ENCODE assay signal across 37 cellular contexts in the genomic region with DNA sequence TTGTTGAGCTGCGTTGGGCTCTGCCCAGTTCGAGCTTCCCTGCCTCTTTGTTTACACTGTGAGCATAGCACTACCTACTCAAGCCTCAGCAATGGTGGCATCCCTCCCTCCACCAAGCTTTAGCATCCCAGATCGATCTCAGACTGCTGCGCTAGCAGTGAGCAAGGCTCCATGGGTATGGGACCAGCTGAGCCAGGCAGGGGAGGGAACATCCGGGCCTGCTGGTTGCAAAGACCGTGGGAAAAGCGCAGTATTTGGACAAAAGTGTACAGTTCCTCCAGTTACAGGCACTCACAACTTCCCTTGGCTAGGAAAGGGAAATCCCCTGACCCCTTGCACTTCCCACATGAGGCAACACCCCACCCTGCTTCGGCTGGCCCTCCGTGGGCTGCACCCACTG. TPM values are rescaled to one million over a fixed set of nuclear protein-coding genes. Genes with fewer than 3 reads are reported as not detected.
"Had no signal": no experiment of that assay in that cellular context is flagged by ENCODE, and none has a peak within 500 bp of the region (broad histone marks: within the 10 kb centered on the region; RNA-seq: fewer than 3 reads in every experiment).

No MANE protein-coding gene starts in this region.

- H3K4me1 Mint-ChIP-seq: activated naive CD4-positive, alpha-beta T cell treated with anti-CD3 and anti-CD28 coated beads, Interleukin-2, amount 10 ng/mL, durations not matched to agents 7 days and 5 days; activated naive CD4-positive, alpha-beta T cell treated with anti-CD3 and anti-CD28 coated beads, Interleukin-2, amount 50 U/mL, for 24 hours; activated naive CD8-positive, alpha-beta T cell treated with anti-CD3 and anti-CD28 coated beads, Interleukin-2, amount 10 ng/mL, durations not matched to agents 7 days and 5 days; activated naive CD8-positive, alpha-beta T cell treated with anti-CD3 and anti-CD28 coated beads, Interleukin-2, amount 50 U/mL, for 24 hours; activated T-helper 17 cell treated with anti-CD3 and anti-CD28 coated beads, Interleukin-2, amount 50 U/mL, for 72 hours; brain; central memory CD8-positive, alpha-beta T cell had no signal

- H3K9me3 Mint-ChIP-seq: activated naive CD4-positive, alpha-beta T cell treated with anti-CD3 and anti-CD28 coated beads for 36 hours; activated naive CD4-positive, alpha-beta T cell treated with anti-CD3 and anti-CD28 coated beads, Interleukin-2, amount 10 ng/mL, durations not matched to agents 7 days and 5 days; activated naive CD4-positive, alpha-beta T cell treated with anti-CD3 and anti-CD28 coated beads, Interleukin-2, amount 50 U/mL, for 24 hours; activated naive CD8-positive, alpha-beta T cell treated with anti-CD3 and anti-CD28 coated beads, Interleukin-2, amount 10 ng/mL, durations not matched to agents 7 days and 5 days; activated T-cell treated with anti-CD3 and anti-CD28 coated beads, Interleukin-2, amount 50 U/mL, for 24 hours; activated T-cell treated with anti-CD3 and anti-CD28 coated beads, Interleukin-2, amount 50 U/mL, for 4 hours; activated T-helper 1 cell treated with anti-CD3 and anti-CD28 coated beads, Interleukin-12 subunit alpha, Interleukin-12 subunit beta, Interleukin-2, Interleukin-4 antibody, amounts not matched to agents 30 ng/mL and 10 ng/mL and 1 ng/mL, durations not matched to agents 14 hours and 24 hours and 36 hours; activated T-helper 2 cell treated with anti-CD3 and anti-CD28 coated beads, Interferon-gamma antibody, Interleukin-2, Interleukin-4, amounts not matched to agents 10 μg/mL and 5 μg/mL and 100 μg/mL, durations not matched to agents 14 hours and 24 hours and 36 hours had no signal

- DNase-seq: activated effector memory CD4-positive, alpha-beta T cell treated with anti-CD3 and anti-CD28 coated beads, Interleukin-2, amount 50 U/mL, for 16 hours; activated effector memory CD4-positive, alpha-beta T cell treated with Interleukin-2 at 50 U/mL for 16 hours; activated gamma-delta T cell; activated gamma-delta T cell treated with Interleukin-2 at 50 U/mL for 16 hours; activated naive CD4-positive, alpha-beta T cell; activated naive CD4-positive, alpha-beta T cell treated with anti-CD3 and anti-CD28 coated beads for 36 hours; activated naive CD4-positive, alpha-beta T cell treated with anti-CD3 and anti-CD28 coated beads, Interleukin-2, amount 10 ng/mL, durations not matched to agents 7 days and 5 days; activated naive CD4-positive, alpha-beta T cell treated with anti-CD3 and anti-CD28 coated beads, Interleukin-2, amount 50 U/mL, for 16 hours; activated naive CD4-positive, alpha-beta T cell treated with Interleukin-2 at 50 U/mL for 16 hours; activated naive CD8-positive, alpha-beta T cell treated with anti-CD3 and anti-CD28 coated beads, Interleukin-2, amount 10 ng/mL, durations not matched to agents 7 days and 5 days; activated naive CD8-positive, alpha-beta T cell treated with anti-CD3 and anti-CD28 coated beads, Interleukin-2, amount 50 U/mL, for 24 hours; activated T-cell treated with anti-CD3 and anti-CD28 coated beads, Interleukin-2, amount 50 U/mL, for 1 hour; activated T-cell treated with anti-CD3 and anti-CD28 coated beads, Interleukin-2, amount 50 U/mL, for 24 hours; activated T-cell treated with anti-CD3 and anti-CD28 coated beads, Interleukin-2, amount 50 U/mL, for 4 hours; activated T-cell treated with anti-CD3 and anti-CD28 coated beads, Interleukin-2, amount 50 U/mL, for 48 hours; activated T-cell treated with anti-CD3 and anti-CD28 coated beads, Interleukin-2, amount 50 U/mL, for 72 hours; adrenal gland; amniotic stem cell; amygdala; anterior cingulate cortex; aorta; brain microvascular endothelial cell; central memory CD4-positive, alpha-beta T cell; cerebellar nuclear complex had no signal

- H3K36me3 Mint-ChIP-seq: activated naive CD4-positive, alpha-beta T cell treated with anti-CD3 and anti-CD28 coated beads, Interleukin-2, amount 10 ng/mL, durations not matched to agents 7 days and 5 days; activated naive CD4-positive, alpha-beta T cell treated with anti-CD3 and anti-CD28 coated beads, Interleukin-2, amount 50 U/mL, for 24 hours; activated naive CD8-positive, alpha-beta T cell treated with anti-CD3 and anti-CD28 coated beads, Interleukin-2, amount 10 ng/mL, durations not matched to agents 7 days and 5 days; brain had no signal

- H3K27me3 ChIP-seq: adrenal gland, ascending aorta, brain microvascular endothelial cell, breast epithelium, cardiac muscle cell had no signal

- ATAC-seq: activated naive CD4-positive, alpha-beta T cell treated with anti-CD3 and anti-CD28 coated beads, Interleukin-2, amount 50 U/mL, for 72 hours; activated naive CD8-positive, alpha-beta T cell treated with anti-CD3 and anti-CD28 coated beads, Interleukin-2, amount 50 U/mL, for 24 hours; activated T-cell treated with anti-CD3 and anti-CD28 coated beads, Interleukin-2, amount 50 U/mL, for 4 hours; activated T-cell treated with anti-CD3 and anti-CD28 coated beads, Interleukin-2, amount 50 U/mL, for 72 hours; activated T-helper 17 cell treated with anti-CD3 and anti-CD28 coated beads, Interleukin-2, amount 50 U/mL, for 72 hours had no signal

- FAIRE-seq: astrocyte, bronchial epithelial cell had no signal

- H3K4me3 ChIP-seq: adrenal gland, ascending aorta, breast epithelium, cardiac muscle cell had no signal

- H3K27ac ChIP-seq: adrenal gland, ascending aorta, brain microvascular endothelial cell, breast epithelium, cardiac muscle cell had no signal

- H3K27me3 Mint-ChIP-seq: activated naive CD4-positive, alpha-beta T cell treated with anti-CD3 and anti-CD28 coated beads, Interleukin-2, amount 50 U/mL, for 24 hours had no signal

- H3K27ac Mint-ChIP-seq: activated naive CD4-positive, alpha-beta T cell treated with anti-CD3 and anti-CD28 coated beads for 36 hours; activated naive CD4-positive, alpha-beta T cell treated with anti-CD3 and anti-CD28 coated beads, Interleukin-2, amount 10 ng/mL, durations not matched to agents 7 days and 5 days; activated naive CD4-positive, alpha-beta T cell treated with anti-CD3 and anti-CD28 coated beads, Interleukin-2, amount 50 U/mL, for 24 hours; activated naive CD4-positive, alpha-beta T cell treated with anti-CD3 and anti-CD28 coated beads, Interleukin-2, amount 50 U/mL, for 72 hours; activated naive CD8-positive, alpha-beta T cell; activated naive CD8-positive, alpha-beta T cell treated with anti-CD3 and anti-CD28 coated beads, Interleukin-2, amount 10 ng/mL, durations not matched to agents 7 days and 5 days; activated naive CD8-positive, alpha-beta T cell treated with anti-CD3 and anti-CD28 coated beads, Interleukin-2, amount 50 U/mL, for 24 hours; activated T-cell treated with anti-CD3 and anti-CD28 coated beads, Interleukin-2, amount 50 U/mL, for 24 hours; activated T-cell treated with anti-CD3 and anti-CD28 coated beads, Interleukin-2, amount 50 U/mL, for 72 hours; activated T-helper 1 cell treated with anti-CD3 and anti-CD28 coated beads, Interleukin-12 subunit alpha, Interleukin-12 subunit beta, Interleukin-2, Interleukin-4 antibody, amounts not matched to agents 30 ng/mL and 10 ng/mL and 1 ng/mL, durations not matched to agents 14 hours and 24 hours and 36 hours; activated T-helper 17 cell treated with anti-CD3 and anti-CD28 coated beads, Interleukin-2, amount 50 U/mL, for 72 hours; activated T-helper 2 cell treated with anti-CD3 and anti-CD28 coated beads, Interferon-gamma antibody, Interleukin-2, Interleukin-4, amounts not matched to agents 10 μg/mL and 5 μg/mL and 100 μg/mL, durations not matched to agents 14 hours and 24 hours and 36 hours; brain had no signal

- H3K4me1 ChIP-seq: adrenal gland, ascending aorta, breast epithelium had no signal

- H3K4me3 Mint-ChIP-seq: activated naive CD4-positive, alpha-beta T cell treated with anti-CD3 and anti-CD28 coated beads for 36 hours; activated naive CD4-positive, alpha-beta T cell treated with anti-CD3 and anti-CD28 coated beads, Interleukin-2, amount 10 ng/mL, durations not matched to agents 7 days and 5 days; activated naive CD4-positive, alpha-beta T cell treated with anti-CD3 and anti-CD28 coated beads, Interleukin-2, amount 50 U/mL, for 24 hours; activated naive CD8-positive, alpha-beta T cell; activated naive CD8-positive, alpha-beta T cell treated with anti-CD3 and anti-CD28 coated beads, Interleukin-2, amount 10 ng/mL, durations not matched to agents 7 days and 5 days; activated naive CD8-positive, alpha-beta T cell treated with anti-CD3 and anti-CD28 coated beads, Interleukin-2, amount 50 U/mL, for 24 hours; activated T-cell treated with anti-CD3 and anti-CD28 coated beads, Interleukin-2, amount 50 U/mL, for 24 hours; activated T-cell treated with anti-CD3 and anti-CD28 coated beads, Interleukin-2, amount 50 U/mL, for 4 hours; activated T-cell treated with anti-CD3 and anti-CD28 coated beads, Interleukin-2, amount 50 U/mL, for 72 hours; activated T-helper 1 cell treated with anti-CD3 and anti-CD28 coated beads, Interleukin-12 subunit alpha, Interleukin-12 subunit beta, Interleukin-2, Interleukin-4 antibody, amounts not matched to agents 30 ng/mL and 10 ng/mL and 1 ng/mL, durations not matched to agents 14 hours and 24 hours and 36 hours; activated T-helper 17 cell treated with anti-CD3 and anti-CD28 coated beads, Interleukin-2, amount 50 U/mL, for 72 hours; brain; central memory CD8-positive, alpha-beta T cell had no signal

- H3K9me3 ChIP-seq: adrenal gland, ascending aorta, breast epithelium had no signal

- H3K36me3 ChIP-seq: adrenal gland, ascending aorta, brain microvascular endothelial cell, breast epithelium, cardiac muscle cell had no signal

RNA-seq across cellular contexts. Expression of gene EGF, which starts 26.5 kb away (rescaled TPM):
- total RNA-seq: activated naive CD4-positive, alpha-beta T cell treated with anti-CD3 and anti-CD28 coated beads for 36 hours; activated naive CD4-positive, alpha-beta T cell treated with anti-CD3 and anti-CD28 coated beads, Interleukin-2, amount 50 U/mL, for 72 hours; activated naive CD8-positive, alpha-beta T cell treated with anti-CD3 and anti-CD28 coated beads, Interleukin-2, amount 10 ng/mL, durations not matched to agents 7 days and 5 days; activated T-cell treated with anti-CD3 and anti-CD28 coated beads, Interleukin-2, amount 50 U/mL, for 72 hours; activated T-helper 1 cell treated with anti-CD3 and anti-CD28 coated beads, Interleukin-12 subunit alpha, Interleukin-12 subunit beta, Interleukin-2, Interleukin-4 antibody, amounts not matched to agents 30 ng/mL and 10 ng/mL and 1 ng/mL, durations not matched to agents 14 hours and 24 hours and 36 hours; activated T-helper 17 cell treated with anti-CD3 and anti-CD28 coated beads, Interleukin-2, amount 50 U/mL, for 72 hours; activated T-helper 2 cell treated with anti-CD3 and anti-CD28 coated beads, Interferon-gamma antibody, Interleukin-2, Interleukin-4, amounts not matched to agents 10 μg/mL and 5 μg/mL and 100 μg/mL, durations not matched to agents 14 hours and 24 hours and 36 hours; ascending aorta had no signal
